ENCODE assay signal across 31 cellular contexts in genomic region chr1:157277281-157277680, GRCh38.
"Had no signal": no experiment of that assay in that cellular context is flagged by ENCODE, and none has a peak within 500 bp of the region (broad histone marks: within the 10 kb centered on the region; RNA-seq: fewer than 3 reads in every experiment).

No MANE protein-coding gene starts in this region.

- H3K27me3 ChIP-seq: body of pancreas, gastrocnemius medialis had no signal

- H3K4me1 ChIP-seq: adrenal gland, foreskin keratinocyte, gastrocnemius medialis, heart left ventricle had no signal

- H3K27ac ChIP-seq: adrenal gland, body of pancreas, foreskin keratinocyte, gastrocnemius medialis, heart left ventricle, WERI-Rb-1 had no signal

- H3K9me3 Mint-ChIP-seq: activated B cell treated with CpG ODN at 0.5 μM for 24 hours; activated CD8-positive, alpha-beta T cell treated with anti-CD3 and anti-CD28 coated beads for 36 hours; activated naive CD4-positive, alpha-beta T cell treated with anti-CD3 and anti-CD28 coated beads for 36 hours; activated naive CD4-positive, alpha-beta T cell treated with anti-CD3 and anti-CD28 coated beads, Interleukin-2, amount 50 U/mL, for 24 hours; activated naive CD8-positive, alpha-beta T cell treated with anti-CD3 and anti-CD28 coated beads for 36 hours; activated naive CD8-positive, alpha-beta T cell treated with anti-CD3 and anti-CD28 coated beads, Interleukin-2, amount 50 U/mL, for 24 hours; activated T-cell treated with anti-CD3 and anti-CD28 coated beads, Interleukin-2, amount 50 U/mL, for 4 hours; activated T-helper 17 cell treated with anti-CD3 and anti-CD28 coated beads, Interleukin-2, amount 50 U/mL, for 72 hours; T-helper 2 cell treated with Interferon-gamma antibody and Interleukin-4, amounts not matched to agents 5 μg/mL and 100 μg/mL, for 36 hours had no signal

- FAIRE-seq: colon had no signal

- H3K4me3 ChIP-seq: adrenal gland, body of pancreas, gastrocnemius medialis, heart left ventricle had no signal

- H3K36me3 Mint-ChIP-seq: activated naive CD4-positive, alpha-beta T cell treated with anti-CD3 and anti-CD28 coated beads, Interleukin-2, amount 50 U/mL, for 24 hours; activated naive CD8-positive, alpha-beta T cell treated with anti-CD3 and anti-CD28 coated beads for 36 hours had no signal

- H3K4me1 Mint-ChIP-seq: activated naive CD4-positive, alpha-beta T cell treated with anti-CD3 and anti-CD28 coated beads, Interleukin-2, amount 50 U/mL, for 24 hours; activated naive CD8-positive, alpha-beta T cell treated with anti-CD3 and anti-CD28 coated beads for 36 hours; activated naive CD8-positive, alpha-beta T cell treated with anti-CD3 and anti-CD28 coated beads, Interleukin-2, amount 50 U/mL, for 24 hours; activated T-helper 17 cell treated with anti-CD3 and anti-CD28 coated beads, Interleukin-2, amount 50 U/mL, for 72 hours; T-helper 17 cell had no signal

- H3K36me3 ChIP-seq: adrenal gland, gastrocnemius medialis, heart left ventricle, WERI-Rb-1 had no signal

- H3K27ac Mint-ChIP-seq: activated B cell treated with CpG ODN at 0.5 μM for 24 hours; activated CD8-positive, alpha-beta T cell treated with anti-CD3 and anti-CD28 coated beads for 36 hours; activated naive CD4-positive, alpha-beta T cell treated with anti-CD3 and anti-CD28 coated beads for 36 hours; activated naive CD4-positive, alpha-beta T cell treated with anti-CD3 and anti-CD28 coated beads, Interleukin-2, amount 50 U/mL, for 24 hours; activated naive CD8-positive, alpha-beta T cell treated with anti-CD3 and anti-CD28 coated beads for 36 hours; activated naive CD8-positive, alpha-beta T cell treated with anti-CD3 and anti-CD28 coated beads, Interleukin-2, amount 50 U/mL, for 24 hours; activated T-helper 17 cell treated with anti-CD3 and anti-CD28 coated beads, Interleukin-2, amount 50 U/mL, for 72 hours; T-helper 17 cell; T-helper 2 cell treated with Interferon-gamma antibody and Interleukin-4, amounts not matched to agents 5 μg/mL and 100 μg/mL, for 36 hours had no signal

- ATAC-seq: activated CD4-positive, CD25-positive, alpha-beta regulatory T cell treated with anti-CD3 and anti-CD28 coated beads, Interleukin-2, amount 50 U/mL, for 24 hours; activated CD8-positive, alpha-beta T cell treated with anti-CD3 and anti-CD28 coated beads for 36 hours; activated naive CD8-positive, alpha-beta T cell treated with anti-CD3 and anti-CD28 coated beads, Interleukin-2, amount 50 U/mL, for 24 hours; activated T-cell treated with anti-CD3 and anti-CD28 coated beads, Interleukin-2, amount 50 U/mL, for 4 hours; activated T-helper 17 cell treated with anti-CD3 and anti-CD28 coated beads, Interleukin-2, amount 50 U/mL, for 72 hours; body of pancreas; esophagus mucosa; foreskin keratinocyte; gastrocnemius medialis; heart left ventricle; T-helper 17 cell had no signal

- H3K4me3 Mint-ChIP-seq: activated B cell treated with CpG ODN at 0.5 μM for 24 hours; activated CD8-positive, alpha-beta T cell treated with anti-CD3 and anti-CD28 coated beads for 36 hours; activated naive CD4-positive, alpha-beta T cell treated with anti-CD3 and anti-CD28 coated beads for 36 hours; activated naive CD4-positive, alpha-beta T cell treated with anti-CD3 and anti-CD28 coated beads, Interleukin-2, amount 50 U/mL, for 24 hours; activated naive CD8-positive, alpha-beta T cell treated with anti-CD3 and anti-CD28 coated beads for 36 hours; activated naive CD8-positive, alpha-beta T cell treated with anti-CD3 and anti-CD28 coated beads, Interleukin-2, amount 50 U/mL, for 24 hours; activated T-cell treated with anti-CD3 and anti-CD28 coated beads, Interleukin-2, amount 50 U/mL, for 4 hours; activated T-helper 17 cell treated with anti-CD3 and anti-CD28 coated beads, Interleukin-2, amount 50 U/mL, for 72 hours; T-helper 17 cell; T-helper 2 cell treated with Interferon-gamma antibody and Interleukin-4, amounts not matched to agents 5 μg/mL and 100 μg/mL, for 36 hours had no signal

- H3K9me3 ChIP-seq: adrenal gland, body of pancreas, gastrocnemius medialis had no signal

- DNase-seq: activated B cell treated with CpG ODN at 0.5 μM for 24 hours; activated CD4-positive, alpha-beta T cell treated with anti-CD3 and anti-CD28 coated beads for 48 hours; activated CD4-positive, alpha-beta T cell treated with anti-CD3 and anti-CD28 coated beads, Interleukin-2, amount 50 U/mL, for 1 hour; activated CD4-positive, alpha-beta T cell treated with anti-CD3 and anti-CD28 coated beads, Interleukin-2, amount 50 U/mL, for 48 hours; activated CD8-positive, alpha-beta memory T cell treated with anti-CD3 and anti-CD28 coated beads for 24 hours; activated CD8-positive, alpha-beta T cell treated with anti-CD3 and anti-CD28 coated beads for 36 hours; activated effector memory CD4-positive, alpha-beta T cell treated with anti-CD3 and anti-CD28 coated beads, Interleukin-2, amount 50 U/mL, for 16 hours; activated naive CD4-positive, alpha-beta T cell treated with anti-CD3 and anti-CD28 coated beads for 36 hours; activated naive CD8-positive, alpha-beta T cell treated with anti-CD3 and anti-CD28 coated beads for 36 hours; activated naive CD8-positive, alpha-beta T cell treated with anti-CD3 and anti-CD28 coated beads, Interleukin-2, amount 50 U/mL, for 24 hours; activated T-cell treated with anti-CD3 and anti-CD28 coated beads, Interleukin-2, amount 50 U/mL, for 4 hours; adrenal gland; amygdala; aorta; body of pancreas; caudate nucleus; effector CD8-positive, alpha-beta T cell; foreskin keratinocyte; gastrocnemius medialis; glutamatergic neuron; heart left ventricle; T-helper 1 cell; T-helper 17 cell; T1000; WERI-Rb-1 had no signal
